8 cellular contexts compared by ENCODE assay signal in genomic region chr1:145858937-145859490, GRCh38. TPM values are rescaled to one million over a fixed set of nuclear protein-coding genes. Genes with fewer than 3 reads are reported as not detected.
DNase-seq lines count a peak whose midpoint lies in the region; ATAC-seq and TF ChIP-seq lines count a peak whose summit lies in the region.

TSS of gene PIAS3 (minus strand) at chr1:145859081. CDS start at chr1:145858990, 91 bp downstream.

- peak; percentile 93 to 99 for DNase-seq in NCI-H187 (lab: John Stamatoyannopoulos, UW)
- DNase-seq in T-helper 22 cell (ENCODE audit: low read depth): peak; percentile 77
- DNase-seq in ascending aorta (ENCODE audit: low spot score in 2 of 2): peak; percentile 83 to 98
- peak; percentile 98 to 99 (median 99) for DNase-seq in right cardiac atrium
- peak in 1 of 2 donors; percentile 96 for DNase-seq in vagina (ENCODE audit: extremely low spot score in 2 of 2)

- under 1% methylated on average over 36 of the region's 36 CpGs for WGBS in right cardiac atrium

- H3K27ac ChIP-seq in ascending aorta (peak within 1 kb of the TSS; percentile 92 to 93), right cardiac atrium (ENCODE audit: low read length) (peak within 1 kb of the TSS; percentile 92), rectal smooth muscle tissue (ENCODE audit: low read depth, low read length) (peak within 1 kb of the TSS; percentile 86), vagina (peak within 1 kb of the TSS; percentile 86)

- H3K36me3 ChIP-seq in ascending aorta (peaks cover 26 to 27% of the 10 kb centered on the region in 2 donors), rectal smooth muscle tissue (ENCODE audit: control insufficient read depth, insufficient read depth, low read length) (peaks cover 21% of the 10 kb centered on the region), vagina (peaks cover 0 to 28% of the 10 kb centered on the region in 2 donors)

- intact Hi-C loops in ascending aorta (cut with DNase I): loop anchor here (1.0 kb wide), 1 partner anchor 14 kb away; the partner anchor contains the start of gene NUDT17
- intact Hi-C loops in right cardiac atrium (cut with DNase I): no loop called here
- intact Hi-C loops in vagina (cut with DNase I): loop anchor here (10.0 kb wide), 1 partner anchor 56 kb away; the partner anchor contains the start of genes ITGA10 and PEX11B

- peak in 1 of 2 donors; percentile 77 for TF ChIP-seq POLR2A in vagina (IDR thresholded peaks at IDR 0.05)

- H3K4me3 ChIP-seq in ascending aorta (peak within 1 kb of the TSS; percentile 85 to 92), right cardiac atrium (ENCODE audit: low read length) (peak within 1 kb of the TSS; percentile 72), rectal smooth muscle tissue (ENCODE audit: low read length) (peak within 1 kb of the TSS; percentile 92), vagina (peak within 1 kb of the TSS; percentile 66 to 88)

- H3K4me1 ChIP-seq in ascending aorta: peaks cover 6 to 13% of the 10 kb centered on the region in 2 donors
- H3K4me1 ChIP-seq in right cardiac atrium (ENCODE audit: control insufficient read depth, insufficient read depth, low read length): no peaks in the 10 kb centered on the region
- H3K4me1 ChIP-seq in rectal smooth muscle tissue (ENCODE audit: control insufficient read depth, insufficient read depth, low read length): peaks cover 9% of the 10 kb centered on the region
- H3K4me1 ChIP-seq in vagina: peaks cover 20% of the 10 kb centered on the region

- H3K9ac ChIP-seq in rectal smooth muscle tissue (ENCODE audit: low read length): peak within 1 kb of the TSS; percentile 58

- H3K9me3 ChIP-seq in ascending aorta: no peaks in the 10 kb centered on the region
- H3K9me3 ChIP-seq in right cardiac atrium (ENCODE audit: control insufficient read depth, low read length): no peaks in the 10 kb centered on the region
- H3K9me3 ChIP-seq in vagina: no peaks in the 10 kb centered on the region

- TF ChIP-seq CTCF in ascending aorta (IDR thresholded peaks at IDR 0.05) (no peak), vagina (IDR thresholded peaks at IDR 0.05) (no peak)

- ATAC-seq in GM18499 (IDR thresholded peaks at IDR 0.05; ENCODE audit: insufficient read depth, unreplicated experiment) (peak; percentile 50), HG02938 (IDR thresholded peaks at IDR 0.05; ENCODE audit: unreplicated experiment) (peak; percentile 82), right cardiac atrium (peak; percentile 97)

- no peaks in the 10 kb centered on the region for H3K27me3 ChIP-seq in ascending aorta
- no peaks in the 10 kb centered on the region for H3K27me3 ChIP-seq in right cardiac atrium (ENCODE audit: control insufficient read depth, insufficient read depth)
- H3K27me3 ChIP-seq in rectal smooth muscle tissue (ENCODE audit: control insufficient read depth, insufficient read depth, low read length): no peaks in the 10 kb centered on the region
- H3K27me3 ChIP-seq in vagina: no peaks in the 10 kb centered on the region

RNA-seq across cellular contexts. Expression of gene PIAS3, which starts in this region (rescaled TPM):
- total RNA-seq in ascending aorta: 44.4 TPM
- total RNA-seq in right cardiac atrium: 10 to 100 TPM; 16.9 to 19.4 (median 18.8) TPM
- polyA plus RNA-seq in right cardiac atrium: 16.6 TPM
- 40.5 TPM for total RNA-seq in vagina

Comparison
In these comparisons a context has a peak if more than half of its experiments do, and no peak if none do; other contexts are left out.
1. intact Hi-C loops: an anchor here in ascending aorta (1.0 kb wide) and vagina (10.0 kb wide); none called in right cardiac atrium.